In the genomic region with DNA sequence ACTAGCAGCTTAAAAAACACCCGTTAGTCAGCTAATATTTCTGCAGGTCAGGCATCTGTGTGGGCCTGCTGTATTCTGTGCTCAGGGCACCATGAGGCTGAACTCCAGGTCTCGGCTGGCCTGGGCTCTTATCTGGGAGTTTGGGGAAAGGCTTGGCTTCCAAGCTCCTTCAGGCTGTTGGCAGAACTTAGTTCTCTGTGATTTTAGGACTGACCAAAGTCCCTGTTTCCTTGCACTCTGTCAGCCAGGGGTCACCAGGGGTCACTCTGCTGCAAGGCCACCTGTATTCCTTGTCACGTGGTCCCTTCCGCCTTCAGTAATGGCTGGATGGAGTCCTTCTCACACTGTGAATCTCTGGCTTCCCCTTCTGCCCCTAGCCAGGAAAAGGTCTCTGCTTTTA, we compare ENCODE assay signal across 1 cellular context.
TF ChIP-seq lines count a peak whose summit lies in the region.

No MANE protein-coding gene starts in this region.

TF ChIP-seq in K562, 482 proteins besides CTCF, POLR2A, EP300 and RAD21 (continued from another document):
- TF ChIP-seq POLR3G (IDR thresholded peaks at IDR 0.05; ENCODE audit: extremely low read depth, insufficient read length, insufficient replicate concordance) (no peak), NFIC (IDR thresholded peaks at IDR 0.05) (no peak), ESRRB (CRISPR knock-in tag; IDR thresholded peaks at IDR 0.05; ENCODE audit: borderline replicate concordance) (no peak), MEIS2 (IDR thresholded peaks at IDR 0.05; ENCODE audit: partially characterized antibody) (no peak)
